Comparison of ENCODE assay signal across 16 cellular contexts in the genomic region with DNA sequence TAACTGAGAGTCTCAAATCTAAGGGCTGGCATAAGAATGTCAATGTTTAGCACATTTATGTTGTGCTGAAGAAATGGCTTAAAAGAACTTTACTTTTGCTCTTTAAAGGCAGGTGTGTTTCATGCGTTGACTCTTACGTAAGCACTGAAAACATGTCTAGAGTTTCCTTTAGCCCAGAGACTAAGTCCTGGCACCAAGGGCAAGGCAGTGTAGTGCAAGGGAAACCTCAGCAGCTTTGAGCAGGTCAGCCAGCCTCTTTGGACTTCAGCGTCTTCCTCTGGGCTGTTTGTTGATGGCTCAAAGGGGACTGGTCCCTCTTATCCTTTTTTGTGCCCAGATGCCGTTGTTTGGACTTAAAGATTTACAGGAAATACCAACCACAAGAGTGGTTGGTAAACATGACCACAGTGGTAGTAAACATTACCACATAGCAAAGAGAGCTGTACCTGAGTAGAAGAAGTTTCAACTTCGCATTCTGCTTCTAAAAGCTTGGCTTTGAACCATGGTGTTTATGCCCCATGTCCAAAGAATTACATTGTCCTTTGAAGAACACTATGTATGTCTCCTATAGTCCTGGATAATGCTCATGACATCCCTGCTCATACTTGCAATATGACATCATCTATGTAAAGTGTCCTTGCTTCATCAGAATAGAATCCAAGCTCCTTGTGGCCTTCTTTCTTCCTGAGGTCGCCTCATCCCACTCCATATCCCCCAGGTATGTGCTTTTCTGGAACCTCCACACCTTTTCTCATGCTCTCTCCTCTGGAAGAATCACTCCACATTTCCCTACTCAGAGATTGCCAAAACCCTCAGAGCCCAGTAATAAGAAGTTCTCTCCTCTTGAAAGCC. TPM values are rescaled to one million over a fixed set of nuclear protein-coding genes. Genes with fewer than 3 reads are reported as not detected.
DNase-seq lines count a peak whose midpoint lies in the region; ATAC-seq and TF ChIP-seq lines count a peak whose summit lies in the region.
"Had no signal": no experiment of that assay in that cellular context is flagged by ENCODE, and none has a peak within 500 bp of the region (broad histone marks: within the 10 kb centered on the region; RNA-seq: fewer than 3 reads in every experiment).

No MANE protein-coding gene starts in this region.

- TF ChIP-seq RAD21 in IMR-90 (IDR thresholded peaks at IDR 0.05; ENCODE audit: low read length) = no peak

- H3K27me3 Mint-ChIP-seq in glutamatergic neuron (ENCODE audit: unreplicated experiment) = no peaks in the 10 kb centered on the region

- no peaks in the 10 kb centered on the region for H3K9me3 ChIP-seq in IMR-90 (ENCODE audit: control insufficient read depth, insufficient read depth, low read length)
- no peaks in the 10 kb centered on the region for H3K9me3 ChIP-seq in mammary epithelial cell (replicated peaks; ENCODE audit: insufficient read depth, low read length)
- H3K9me3 ChIP-seq in lower lobe of right lung = no peaks in the 10 kb centered on the region
- peaks cover 11% of the 10 kb centered on the region for H3K9me3 ChIP-seq in Karpas-422 (ENCODE audit: low read length)

- no peak overlapping the region for H3K14ac ChIP-seq in IMR-90 (replicated peaks; ENCODE audit: low read depth, low read length)

- H2BK5ac ChIP-seq in IMR-90 (ENCODE audit: low read depth, low read length, poor library complexity, severe bottlenecking) = no peak overlapping the region

- peaks cover 19% of the 10 kb centered on the region for H3K9me1 ChIP-seq in IMR-90 (ENCODE audit: insufficient read depth, low read length)

- H4K20me1 ChIP-seq in IMR-90 (ENCODE audit: insufficient read depth, low read length) (peaks cover 3% of the 10 kb centered on the region; the same call in 1 of the 2 replicates), mammary epithelial cell (ENCODE audit: insufficient read depth, low read length) (no peaks in the 10 kb centered on the region), Karpas-422 (ENCODE audit: insufficient read depth, low read depth, low read length) (no peaks in the 10 kb centered on the region)

- H3K79me2 ChIP-seq in mammary epithelial cell (ENCODE audit: insufficient read depth, low read length) (peaks cover 49% of the 10 kb centered on the region), Karpas-422 (ENCODE audit: low read length) (no peaks in the 10 kb centered on the region)

- dilution Hi-C loops in IMR-90 (cut with HindIII; ENCODE audit: low sequenced_read_pairs, unreplicated experiment) = no loop called here
- dilution Hi-C loops in mammary epithelial cell (cut with HindIII; ENCODE audit: low sequenced_read_pairs) = no loop called here

- H3K27ac ChIP-seq in IMR-90 (ENCODE audit: insufficient read depth, low read length) = no peak overlapping the region
- peak overlapping the region; percentile 80 for H3K27ac ChIP-seq in mammary epithelial cell (ENCODE audit: insufficient read depth, low read depth, low read length)
- H3K27ac ChIP-seq in lower lobe of right lung = no peak overlapping the region
- H3K27ac ChIP-seq in Karpas-422 (ENCODE audit: low read length) = no peak overlapping the region
- H3K27ac ChIP-seq: A549 had no signal

- H3K4me3 Mint-ChIP-seq in glutamatergic neuron (ENCODE audit: unreplicated experiment) = no peak overlapping the region

- H3K27me3 ChIP-seq in IMR-90 (ENCODE audit: control insufficient read depth, insufficient read depth, low read length) (no peaks in the 10 kb centered on the region), mammary epithelial cell (ENCODE audit: insufficient read depth, low read length) (no peaks in the 10 kb centered on the region), lower lobe of right lung (ENCODE audit: low read depth) (no peaks in the 10 kb centered on the region), Karpas-422 (ENCODE audit: low read length) (peaks cover 2% of the 10 kb centered on the region; the same call in 1 of the 2 replicates)

- no peak overlapping the region for H3K23ac ChIP-seq in IMR-90 (ENCODE audit: low read depth, low read length)

- H3K27ac Mint-ChIP-seq in glutamatergic neuron (ENCODE audit: unreplicated experiment) = no peak overlapping the region

- ATAC-seq in IMR-90 (ENCODE audit: low read depth) = no peak
- ATAC-seq in lower lobe of right lung = peak; percentile 43 to 53
- ATAC-seq: A549, Panc1 had no signal

- peaks cover 10% of the 10 kb centered on the region for H3K36me3 Mint-ChIP-seq in glutamatergic neuron (ENCODE audit: unreplicated experiment)

- H3K18ac ChIP-seq in IMR-90 (ENCODE audit: low read depth, low read length) = no peak overlapping the region; the same call in 1 of the 2 replicates

- POLR2A ChIA-PET in IMR-90 (lab: Charles Lee; ENCODE audit: unreplicated experiment) = no interaction called here

- H3K36me3 ChIP-seq in IMR-90 (ENCODE audit: control insufficient read depth, insufficient read depth, low read length) (no peaks in the 10 kb centered on the region), mammary epithelial cell (ENCODE audit: insufficient read depth, low read length) (no peaks in the 10 kb centered on the region), lower lobe of right lung (no peaks in the 10 kb centered on the region), Karpas-422 (ENCODE audit: insufficient read depth, low read length) (no peaks in the 10 kb centered on the region)

- WGBS in IMR-90 (ENCODE audit: extremely low coverage in 2 of 2, insufficient read length in 1 of 2), 2 experiments = no CpG with 5 or more reads among the region's 6 CpGs
- WGBS in mammary epithelial cell (ENCODE audit: low coverage, missing lambda C conversion rate) = 90% methylated on average over 6 of the region's 6 CpGs

- CTCF ChIA-PET in IMR-90 (lab: Yijun Ruan, JAX) (interaction anchor here (0.7 kb wide), 1 partner anchor 180 kb away, joined by 4 read pairs; no protein-coding TSS in a partner anchor), mammary epithelial cell (lab: Charles Lee; ENCODE audit: low non-redundant PET) (no interaction called here)

- BruUV-seq in IMR-90 (replicated peaks; lab: Mats Ljungman, UMichigan) = no TSS peak
- no TSS peak for BruUV-seq in mammary epithelial cell (replicated peaks; lab: Mats Ljungman, UMichigan)

- H3K9me2 ChIP-seq in Karpas-422 (replicated peaks; ENCODE audit: insufficient read depth, low read length) = no peaks in the 10 kb centered on the region

- peaks cover 24% of the 10 kb centered on the region for H3K4me1 ChIP-seq in IMR-90 (ENCODE audit: control insufficient read depth, insufficient read depth, low read length)
- peaks cover 74% of the 10 kb centered on the region for H3K4me1 ChIP-seq in mammary epithelial cell (ENCODE audit: insufficient read depth, low read length)
- H3K4me1 ChIP-seq in lower lobe of right lung = no peaks in the 10 kb centered on the region
- H3K4me1 ChIP-seq in Karpas-422 (ENCODE audit: low read length) = no peaks in the 10 kb centered on the region

- peaks cover 41% of the 10 kb centered on the region for H3K4me1 Mint-ChIP-seq in glutamatergic neuron (ENCODE audit: low read depth, unreplicated experiment)

- H2AK5ac ChIP-seq in IMR-90 (ENCODE audit: low read depth, low read length) = peak overlapping the region; percentile 46; the same call in 1 of the 2 replicates

- DNase-seq in DMS53 treated with DMSO at 0.1 percent for 48 hours (lab: John Stamatoyannopoulos, UW; ENCODE audit: unreplicated experiment) = peak; percentile 88
- peak; percentile 28 for DNase-seq in IMR-90
- peak; percentile 33 for DNase-seq in mammary epithelial cell
- DNase-seq in lower lobe of right lung = no peak
- no peak for DNase-seq in Karpas-422
- DNase-seq in NCI-H748 treated with DMSO at 0.1 percent for 48 hours (lab: John Stamatoyannopoulos, UW) = no peak
- DNase-seq in glutamatergic neuron = no peak
- no peak for DNase-seq in GM13977 (ENCODE audit: low spot score)
- DNase-seq: C1 segment of cervical spinal cord, Kasumi-1, NCI-H187, NCI-H2171, NCI-H446 treated with DMSO at 0.1 percent for 48 hours, SHP77 treated with DMSO at 0.1 percent for 48 hours had no signal

- H2BK20ac ChIP-seq in IMR-90 (ENCODE audit: low read depth, low read length) = no peak overlapping the region

- no peak overlapping the region for H3K9ac ChIP-seq in IMR-90 (ENCODE audit: low read depth, low read length)
- H3K9ac ChIP-seq in mammary epithelial cell (ENCODE audit: insufficient read depth, low read length) = no peak overlapping the region
- H3K9ac ChIP-seq in Karpas-422 (ENCODE audit: low read length) = no peak overlapping the region

- in situ Hi-C loops in IMR-90 (cut with MboI; ENCODE audit: low sequenced_read_pairs) (no loop called here), mammary epithelial cell (cut with MboI; ENCODE audit: low sequenced_read_pairs in 2 of 2) (no loop called here), GM13977 (cut with MboI; ENCODE audit: low pct_unique_long_range_greater_than_20kb, low sequenced_read_pairs, unreplicated experiment) (no loop called here)

- H2BK15ac ChIP-seq in IMR-90 (ENCODE audit: low read depth, low read length) = peak overlapping the region; percentile 49; the same call in 1 of the 3 replicates

- H2AK9ac ChIP-seq in IMR-90 (replicated peaks; ENCODE audit: low read depth, low read length, poor library complexity) = no peak overlapping the region

- H3K4me3 ChIP-seq in IMR-90 (ENCODE audit: insufficient read depth, low read depth, low read length) = no peak overlapping the region
- H3K4me3 ChIP-seq in mammary epithelial cell (replicated peaks in 1 of 3; ENCODE audit: insufficient read depth in 1 of 3, low read depth in 2 of 3, low read length in 3 of 3) = no peak overlapping the region
- H3K4me3 ChIP-seq in lower lobe of right lung = no peak overlapping the region
- no peak overlapping the region for H3K4me3 ChIP-seq in Karpas-422 (ENCODE audit: low read length)
- H3K4me3 ChIP-seq: A549 had no signal

- H2BK120ac ChIP-seq in IMR-90 (ENCODE audit: low read depth, low read length) = peak overlapping the region; percentile 70

- H3K79me1 ChIP-seq in IMR-90 (ENCODE audit: low read depth in 1 of 2, low read length in 2 of 2) = peaks cover 7 to 44% of the 10 kb centered on the region in 2 experiments; a peak in 3 of 4 replicates

- no peak overlapping the region for H3K4me2 ChIP-seq in IMR-90 (ENCODE audit: low read depth, low read length)
- no peak overlapping the region for H3K4me2 ChIP-seq in mammary epithelial cell (ENCODE audit: insufficient read depth, low read depth, low read length)
- no peak overlapping the region for H3K4me2 ChIP-seq in Karpas-422 (ENCODE audit: low read depth, low read length, poor library complexity, severe bottlenecking)
- H3K4me2 ChIP-seq: A549 had no signal

- no peak overlapping the region for H4K5ac ChIP-seq in IMR-90 (ENCODE audit: low read depth, low read length)

- H3K9me3 Mint-ChIP-seq in glutamatergic neuron (ENCODE audit: unreplicated experiment) = peaks cover 2% of the 10 kb centered on the region

- H2AFZ ChIP-seq in IMR-90 (replicated peaks; ENCODE audit: low read length, poor library complexity) (no peak overlapping the region), mammary epithelial cell (ENCODE audit: low read depth, low read length) (no peak overlapping the region), Karpas-422 (ENCODE audit: low read length) (no peak overlapping the region)

- H3K4ac ChIP-seq in IMR-90 (ENCODE audit: low read depth, low read length) = peak overlapping the region; percentile 48; the same call in 1 of the 2 replicates

- H4K8ac ChIP-seq in IMR-90 (ENCODE audit: low read depth in 2 of 2, low read length in 2 of 2) = no peak overlapping the region

- intact Hi-C loops in IMR-90 (cut with micrococcal nuclease) (no loop called here), mammary epithelial cell (cut with micrococcal nuclease) (no loop called here), lower lobe of right lung (cut with DNase I) (no loop called here)

- TF ChIP-seq CTCF in IMR-90 (conservative IDR thresholded peaks at IDR 0.05; ENCODE audit: low read depth, low read length) (no peak), mammary epithelial cell (conservative IDR thresholded peaks at IDR 0.05 in 1 of 2, IDR thresholded peaks at IDR 0.05 in 1 of 2; ENCODE audit: extremely low read depth in 1 of 2, insufficient read depth in 1 of 2, low read depth in 1 of 2, low read length in 2 of 2) (no peak), lower lobe of right lung (IDR thresholded peaks at IDR 0.05) (no peak), glutamatergic neuron (IDR thresholded peaks at IDR 0.05; ENCODE audit: partially characterized antibody, unreplicated experiment) (no peak), GM13977 (IDR thresholded peaks at IDR 0.05; ENCODE audit: extremely low read depth, insufficient read depth, missing control alignments) (no peak)

- no peak for TF ChIP-seq POLR2A in IMR-90 (IDR thresholded peaks at IDR 0.05; ENCODE audit: low read depth, low read length)

- no peak overlapping the region for H3K56ac ChIP-seq in IMR-90 (ENCODE audit: extremely low read depth, insufficient read depth, low read length)

- H4K91ac ChIP-seq in IMR-90 (ENCODE audit: insufficient read depth, low read depth, low read length) = 0 out of 2 replicates have a peak overlapping the region, but pooled peaks have one; percentile 0

RNA-seq across cellular contexts. Expression of a gene that starts 23.5 kb away (rescaled TPM):
- total RNA-seq in IMR-90 (2012; rRNA removed) = 9.0 and 9.2 TPM in 2 replicates
- 7.4 and 7.6 TPM in 2 replicates for polyA plus RNA-seq in IMR-90 (2012; rRNA removed)
- 8.1 and 12.3 TPM in 2 replicates for polyA plus RNA-seq in IMR-90 (2012; cell fraction: cytosol; rRNA removed)
- 6.6 and 12.5 TPM in 2 replicates for polyA plus RNA-seq in IMR-90 (2012; cell fraction: nucleus; rRNA removed; ENCODE audit: low replicate concordance)
- 10 to 100 TPM in 1 of 2 donors, 1 to 10 TPM in 1; 4.8 to 26.5 TPM for total RNA-seq in mammary epithelial cell
- polyA plus RNA-seq in mammary epithelial cell = 10.1 TPM
- 27.4 TPM for polyA minus RNA-seq in mammary epithelial cell
- 1.1 TPM for total RNA-seq in lower lobe of right lung
- 0.87 TPM in 1 of 2 replicates, not detected in the other for total RNA-seq in Karpas-422 (2014; rRNA removed; shearing (Covaris generic); ENCODE audit: low replicate concordance)
- 50.7 TPM for total RNA-seq in glutamatergic neuron (ENCODE audit: unreplicated experiment)

Comparison
In these comparisons a context has a peak if more than half of its experiments do, and no peak if none do; other contexts are left out.
1. DNase-seq: peak in DMS53 treated with DMSO at 0.1 percent for 48 hours (single experiment), IMR-90 (single experiment) and mammary epithelial cell (single experiment); none in lower lobe of right lung (single experiment), Karpas-422 (single experiment), NCI-H748 treated with DMSO at 0.1 percent for 48 hours (single experiment), glutamatergic neuron (single experiment) and GM13977 (single experiment).